ENCODE assay signal across 13 cellular contexts in genomic region chr11:12824281-12825041, GRCh38.
DNase-seq lines count a peak whose midpoint lies in the region; TF ChIP-seq lines count a peak whose summit lies in the region.
"Had no signal": no experiment of that assay in that cellular context is flagged by ENCODE, and none has a peak within 500 bp of the region (broad histone marks: within the 10 kb centered on the region; RNA-seq: fewer than 3 reads in every experiment).

No MANE protein-coding gene starts in this region.

- H3K36me3 ChIP-seq in muscle layer of colon (ENCODE audit: insufficient read depth, low read length), result no peaks in the 10 kb centered on the region
- no peaks in the 10 kb centered on the region for H3K36me3 ChIP-seq in transverse colon
- H3K36me3 ChIP-seq in osteoblast (ENCODE audit: insufficient read depth, low read length), result no peaks in the 10 kb centered on the region

- TF ChIP-seq POLR2A in transverse colon (IDR thresholded peaks at IDR 0.05), result no peak

- H3K79me2 ChIP-seq in osteoblast (ENCODE audit: insufficient read depth, low read length), result peaks cover 90% of the 10 kb centered on the region

- in situ Hi-C loops in transverse colon (cut with MboI; ENCODE audit: low pct_ligation_motif_present in 1 of 4, low pct_unique_long_range_greater_than_20kb in 1 of 4, low sequenced_read_pairs in 3 of 4), result no loop called here

- no peak overlapping the region for H3K4me3 ChIP-seq in fibroblast of pulmonary artery (replicated peaks; ENCODE audit: low read depth, low read length)
- H3K4me3 ChIP-seq in muscle layer of colon (ENCODE audit: low read depth in 1 of 2, low read length in 2 of 2), result no peak overlapping the region
- H3K4me3 ChIP-seq in transverse colon, result no peak overlapping the region
- no peak overlapping the region for H3K4me3 ChIP-seq in osteoblast (ENCODE audit: insufficient read depth, low read length)

- H3K4me1 ChIP-seq in muscle layer of colon (ENCODE audit: insufficient read depth, low read length) (peaks cover 48% of the 10 kb centered on the region), transverse colon (peaks cover 11 to 38% (median 26%) of the 10 kb centered on the region in 4 donors), osteoblast (ENCODE audit: insufficient read depth, low read length) (peaks cover 33% of the 10 kb centered on the region)

- DNase-seq in DMS53 (lab: John Stamatoyannopoulos, UW), result peak; percentile 34
- DNase-seq in DMS53 treated with DMSO at 0.1 percent for 48 hours (lab: John Stamatoyannopoulos, UW; ENCODE audit: unreplicated experiment), result no peak
- DNase-seq in fibroblast of pulmonary artery (ENCODE audit: low read depth), result no peak
- no peak for DNase-seq in transverse colon
- no peak for DNase-seq in effector CD8-positive, alpha-beta T cell (lab: John Stamatoyannopoulos, UW)
- DNase-seq in osteoblast (ENCODE audit: insufficient read length, low spot score, missing footprints), result no peak
- no peak for DNase-seq in AG08395 (ENCODE audit: low spot score)
- DNase-seq: activated CD8-positive, alpha-beta memory T cell treated with anti-CD3 and anti-CD28 coated beads, Interleukin-2, amount 50 U/mL, for 48 hours; hippocampal formation; naive thymus-derived CD4-positive, alpha-beta T cell; stimulated activated CD4-positive, alpha-beta T cell treated with anti-CD3 and anti-CD28 coated beads, Interleukin-4, amount 100 ng/mL, for 1 hour had no signal

- H4K20me1 ChIP-seq in osteoblast (ENCODE audit: insufficient read depth, low read length), result peaks cover 48% of the 10 kb centered on the region

- no peak overlapping the region for H2AFZ ChIP-seq in osteoblast (ENCODE audit: low read length)

- TF ChIP-seq EP300 in transverse colon (IDR thresholded peaks at IDR 0.05; ENCODE audit: low read depth), result no peak

- H3K27me3 ChIP-seq in muscle layer of colon (ENCODE audit: control insufficient read depth in 1 of 2, insufficient read depth in 2 of 2, low read length in 2 of 2) (no peaks in the 10 kb centered on the region), transverse colon (no peaks in the 10 kb centered on the region), osteoblast (ENCODE audit: insufficient read depth, low read length) (no peaks in the 10 kb centered on the region)

- TF ChIP-seq CTCF in fibroblast of pulmonary artery (IDR thresholded peaks at IDR 0.05; ENCODE audit: low read length, missing control alignments) (peak; percentile 19), transverse colon (IDR thresholded peaks at IDR 0.05) (no peak), osteoblast (IDR thresholded peaks at IDR 0.05; ENCODE audit: extremely low read depth, low read depth, low read length) (no peak)

- intact Hi-C loops in transverse colon (cut with DNase I; ENCODE audit: low total_unique reads), result no loop called here

- H3K27ac ChIP-seq in muscle layer of colon (ENCODE audit: low read depth, low read length) (peak overlapping the region; percentile 43), transverse colon (peak overlapping the region; percentile 50 to 71 (median 66)), osteoblast (ENCODE audit: low read depth, low read length) (no peak overlapping the region)
- H3K27ac ChIP-seq: 22Rv1 had no signal

- no peak overlapping the region for H3K4me2 ChIP-seq in osteoblast (ENCODE audit: insufficient read depth, low read length)

- H3K9me3 ChIP-seq in muscle layer of colon (ENCODE audit: low read length), result no peaks in the 10 kb centered on the region
- no peaks in the 10 kb centered on the region for H3K9me3 ChIP-seq in transverse colon
- no peaks in the 10 kb centered on the region for H3K9me3 ChIP-seq in osteoblast (ENCODE audit: low read depth, low read length)

- 31 to 33% methylated on average over 4 to 10 of the region's 10 CpGs for WGBS in transverse colon (ENCODE audit: low coverage in 1 of 2), 2 donors

- no peak overlapping the region for H3K9ac ChIP-seq in muscle layer of colon (ENCODE audit: low read length)
